Comparison of ENCODE assay signal across 8 cellular contexts in the genomic region with DNA sequence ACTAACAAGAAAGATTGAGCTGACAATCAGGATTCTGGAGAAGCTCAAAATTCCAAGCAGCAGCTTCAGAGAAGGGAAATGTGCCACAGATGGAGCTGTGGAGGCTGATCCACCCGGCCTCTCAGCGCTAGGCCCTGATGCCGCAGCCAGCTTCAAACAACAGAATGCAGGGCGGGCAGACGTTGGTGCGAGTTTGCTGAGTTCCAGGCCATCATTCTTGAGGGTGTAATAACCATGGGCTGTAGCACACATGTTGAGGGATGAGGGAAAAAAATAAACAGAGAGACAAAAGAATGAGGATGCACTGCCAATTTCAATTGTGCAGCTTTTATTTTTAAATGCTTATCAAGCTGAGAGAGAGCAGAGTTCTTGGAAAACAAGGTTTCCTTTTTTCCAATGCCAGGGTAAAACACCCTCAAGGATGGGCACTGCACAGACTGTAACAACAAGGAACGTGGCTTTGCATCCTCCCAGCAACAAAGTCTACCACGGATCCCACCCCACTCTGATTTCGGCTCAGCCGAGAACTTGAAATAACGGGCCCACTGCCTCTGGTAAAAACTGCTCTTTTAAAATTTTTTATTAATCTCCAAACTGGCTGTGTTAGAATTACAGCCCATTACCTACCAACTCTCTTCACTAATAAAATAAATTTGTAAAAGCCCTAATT.
DNase-seq lines count a peak whose midpoint lies in the region; ATAC-seq, FAIRE-seq and TF ChIP-seq lines count a peak whose summit lies in the region.

No MANE protein-coding gene starts in this region.

- FAIRE-seq in small intestine (lab: Jason Lieb, UNC): no peak

- H3K36me3 ChIP-seq in adipocyte (ENCODE audit: control insufficient read depth, insufficient read depth, low read length, severe bottlenecking) (no peaks in the 10 kb centered on the region), hepatocyte (replicated peaks; ENCODE audit: insufficient read depth, low read depth) (no peaks in the 10 kb centered on the region), small intestine (ENCODE audit: control insufficient read depth in 2 of 2, insufficient read depth in 2 of 2, low read length in 2 of 2) (peaks cover 0 to 2% of the 10 kb centered on the region in 2 donors)

- peak overlapping the region; percentile 38 for H3K4me3 ChIP-seq in HFF-Myc (replicated peaks; ENCODE audit: low read depth, low read length)
- peak overlapping the region; percentile 69 for H3K4me3 ChIP-seq in adipocyte (ENCODE audit: low read length)
- H3K4me3 ChIP-seq in hepatocyte: no peak overlapping the region
- H3K4me3 ChIP-seq in small intestine (ENCODE audit: low read depth in 1 of 2, low read length in 2 of 2): no peak overlapping the region

- H3K79me2 ChIP-seq in hepatocyte: peaks cover 26% of the 10 kb centered on the region

- H3K4me1 ChIP-seq in adipocyte (ENCODE audit: control insufficient read depth, insufficient read depth, low read length) (peaks cover 52% of the 10 kb centered on the region), hepatocyte (ENCODE audit: insufficient read depth) (peaks cover 35% of the 10 kb centered on the region), small intestine (ENCODE audit: control insufficient read depth in 2 of 2, insufficient read depth in 1 of 2, low read depth in 1 of 2, low read length in 1 of 2) (peaks cover 0 to 8% of the 10 kb centered on the region in 2 donors)

- H3K9me3 ChIP-seq in adipocyte (ENCODE audit: control insufficient read depth, low read length): no peaks in the 10 kb centered on the region
- H3K9me3 ChIP-seq in hepatocyte (ENCODE audit: low read depth): no peaks in the 10 kb centered on the region
- no peaks in the 10 kb centered on the region for H3K9me3 ChIP-seq in small intestine (ENCODE audit: control insufficient read depth, low read depth)

- no peak overlapping the region for H2AFZ ChIP-seq in hepatocyte

- peak overlapping the region; percentile 85 for H3K9ac ChIP-seq in adipocyte (ENCODE audit: low read length)

- DNase-seq in HFF-Myc (ENCODE audit: extremely low read depth, low read depth) (no peak), adipocyte (ENCODE audit: low read depth) (peak; percentile 57), hepatocyte (ENCODE audit: low spot score) (no peak), small intestine (no peak), GDM1 (lab: John Stamatoyannopoulos, UW) (no peak), NCI-H526 treated with DMSO at 0.1 percent for 48 hours (lab: John Stamatoyannopoulos, UW) (no peak)

- TF ChIP-seq CTCF in HFF-Myc (IDR thresholded peaks at IDR 0.05; ENCODE audit: low read depth, low read length, missing control alignments): no peak
- no peak for TF ChIP-seq CTCF in hepatocyte (IDR thresholded peaks at IDR 0.05; ENCODE audit: poor library complexity)

- H4K20me1 ChIP-seq in hepatocyte (ENCODE audit: insufficient read depth, poor library complexity, severe bottlenecking): no peaks in the 10 kb centered on the region

- no peaks in the 10 kb centered on the region for H3K9me2 ChIP-seq in hepatocyte (replicated peaks; ENCODE audit: insufficient read depth)

- ATAC-seq in esophagus mucosa (no peak), GM19452 (IDR thresholded peaks at IDR 0.05; ENCODE audit: unreplicated experiment) (no peak)

- H3K27ac ChIP-seq in hepatocyte (peak overlapping the region; percentile 96), small intestine (ENCODE audit: low read depth in 1 of 2, low read length in 1 of 2) (peak overlapping the region; percentile 81 to 92)

- 57% methylated on average over 11 of the region's 11 CpGs for WGBS in hepatocyte (ENCODE audit: low lambda C conversion rate, missing lambda C conversion rate)
- WGBS in small intestine, 3 donors: 63 to 91% (median 81%) methylated on average over 11 of the region's 11 CpGs

- no peaks in the 10 kb centered on the region for H3K27me3 ChIP-seq in adipocyte (replicated peaks; ENCODE audit: control insufficient read depth, insufficient read depth, low read length)
- H3K27me3 ChIP-seq in hepatocyte: no peaks in the 10 kb centered on the region
- H3K27me3 ChIP-seq in small intestine (ENCODE audit: control insufficient read depth in 2 of 2, insufficient read depth in 2 of 2, low read length in 2 of 2): no peaks in the 10 kb centered on the region

- peak overlapping the region; percentile 57 for H3K4me2 ChIP-seq in hepatocyte

Comparison
In these comparisons a context has a peak if more than half of its experiments do, and no peak if none do; other contexts are left out.
1. H3K4me3 ChIP-seq: peak in HFF-Myc (single experiment) and adipocyte (single experiment); none in hepatocyte (single experiment) and small intestine (0 of 2).